ENCODE assay signal across 2 cellular contexts in genomic region chr4:7429601-7430078, GRCh38.
TF ChIP-seq lines count a peak whose summit lies in the region.

No MANE protein-coding gene starts in this region.

TF ChIP-seq in A549, 52 proteins besides CTCF, POLR2A, EP300 and RAD21:
- TF ChIP-seq HOXB5 (CRISPR knock-in tag; IDR thresholded peaks at IDR 0.05), result no peak
- no peak for TF ChIP-seq POLR2AphosphoS2 (conservative IDR thresholded peaks at IDR 0.05; ENCODE audit: low read length)
- no peak for TF ChIP-seq USF2 (IDR thresholded peaks at IDR 0.05)
- TF ChIP-seq PHF8 (IDR thresholded peaks at IDR 0.05; ENCODE audit: borderline replicate concordance, low read depth), result no peak
- no peak for TF ChIP-seq MAFK (IDR thresholded peaks at IDR 0.05; ENCODE audit: partially characterized antibody)
- TF ChIP-seq CHD2 (IDR thresholded peaks at IDR 0.05; ENCODE audit: low read length, partially characterized antibody), result no peak
- no peak for TF ChIP-seq FOSL2 (IDR thresholded peaks at IDR 0.05)
- TF ChIP-seq FOSL2 (CRISPR knock-in tag; IDR thresholded peaks at IDR 0.05), result no peak
- TF ChIP-seq RCOR1 (IDR thresholded peaks at IDR 0.05; ENCODE audit: low read depth, low read length), result no peak
- no peak for TF ChIP-seq REST (IDR thresholded peaks at IDR 0.05)
- TF ChIP-seq EHF (CRISPR knock-in tag; IDR thresholded peaks at IDR 0.05), result no peak
- TF ChIP-seq HEYL (CRISPR knock-in tag; IDR thresholded peaks at IDR 0.05), result no peak
- TF ChIP-seq SREBF2 (IDR thresholded peaks at IDR 0.05), result no peak
- TF ChIP-seq SMC3 (IDR thresholded peaks at IDR 0.05), result no peak
- no peak for TF ChIP-seq FOSB (CRISPR knock-in tag; IDR thresholded peaks at IDR 0.05)
- TF ChIP-seq BHLHE40 (IDR thresholded peaks at IDR 0.05; ENCODE audit: low read depth, low read length), result no peak
- TF ChIP-seq ELK1 (IDR thresholded peaks at IDR 0.05; ENCODE audit: low read depth, low read length), result no peak
- TF ChIP-seq CBX2 (IDR thresholded peaks at IDR 0.05; ENCODE audit: borderline replicate concordance, low read depth), result no peak
- no peak for TF ChIP-seq RNF2 (IDR thresholded peaks at IDR 0.05; ENCODE audit: borderline replicate concordance, low read depth)
- TF ChIP-seq ZSCAN20 (CRISPR knock-in tag; IDR thresholded peaks at IDR 0.05), result no peak
- TF ChIP-seq TFCP2L1 (CRISPR knock-in tag; IDR thresholded peaks at IDR 0.05), result no peak

TF ChIP-seq in H1, 55 proteins besides CTCF, POLR2A, EP300 and RAD21:
- TF ChIP-seq CBX8 (IDR thresholded peaks at IDR 0.05; ENCODE audit: borderline replicate concordance, low read depth, low read length), result no peak
- TF ChIP-seq CTBP2 (IDR thresholded peaks at IDR 0.05; ENCODE audit: borderline replicate concordance, insufficient read depth, insufficient read length, low read length), result no peak
- TF ChIP-seq KDM1A (IDR thresholded peaks at IDR 0.05; ENCODE audit: borderline replicate concordance, low read length), result no peak; the same call in 1 of the 2 replicates
